In the genomic region with DNA sequence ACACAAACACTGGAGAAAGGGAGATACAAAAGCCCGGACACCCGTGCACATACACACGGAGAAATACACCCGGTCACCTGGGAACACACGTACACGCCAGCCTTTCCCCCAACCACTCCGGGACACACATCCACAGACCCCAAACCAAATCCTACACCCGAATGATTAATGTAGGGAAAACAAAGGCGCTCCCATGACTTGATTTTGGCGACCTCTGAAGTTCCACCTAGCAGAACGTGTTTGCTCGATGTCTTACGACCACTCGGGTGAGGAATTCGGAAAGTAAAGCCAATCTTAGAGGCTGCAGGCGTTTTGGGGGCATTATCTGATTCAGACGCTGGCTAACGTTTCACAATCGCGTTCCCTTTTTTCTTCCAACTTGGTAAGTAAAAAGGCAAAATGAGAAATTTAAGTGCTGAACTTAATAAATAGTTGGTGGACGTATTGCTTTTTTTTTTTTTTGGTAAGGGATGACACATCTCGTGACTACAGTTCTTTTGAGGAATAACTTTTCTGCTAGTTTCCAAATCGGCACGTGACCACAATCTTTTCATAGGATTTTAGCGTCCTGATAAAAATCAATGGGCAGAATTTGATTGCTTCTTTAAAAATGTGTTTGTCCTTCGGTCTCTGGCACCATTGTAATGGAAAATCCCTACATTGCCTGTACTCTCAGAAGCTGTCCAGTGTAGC, we compare ENCODE assay signal across 8 cellular contexts. TPM values are rescaled to one million over a fixed set of nuclear protein-coding genes. Genes with fewer than 3 reads are reported as not detected.
DNase-seq lines count a peak whose midpoint lies in the region; ATAC-seq and TF ChIP-seq lines count a peak whose summit lies in the region.

No MANE protein-coding gene starts in this region.

- H4K20me1 ChIP-seq in BLaER1 (peaks cover 61% of the 10 kb centered on the region), HCT116 (ENCODE audit: insufficient read depth) (0 out of 2 replicates have a peak, but pooled peaks cover 4% of the 10 kb centered on the region)

- no peaks in the 10 kb centered on the region for H3K9me2 ChIP-seq in HCT116 (ENCODE audit: insufficient read depth)

- RAD21 ChIA-PET in HCT116 (lab: Charles Lee; ENCODE audit: low non-redundant PET in 1 of 2, low total read pairs in 2 of 2, uncharacterized antibody in 2 of 2, unreplicated experiment in 2 of 2) = no interaction called here

- POLR2A ChIA-PET in HCT116 (lab: Charles Lee) = no interaction called here

- H3K27me3 ChIP-seq in BLaER1 (peaks cover 98% of the 10 kb centered on the region), HCT116 (ENCODE audit: insufficient read depth, low read length) (no peaks in the 10 kb centered on the region), foreskin keratinocyte (no peaks in the 10 kb centered on the region), rectal smooth muscle tissue (ENCODE audit: control insufficient read depth, insufficient read depth, low read length) (peaks cover 5% of the 10 kb centered on the region)

- H3K27ac ChIP-seq in BLaER1 (peak overlapping the region; percentile 87), HCT116 (ENCODE audit: low read depth, low read length) (peak overlapping the region; percentile 80), VCaP (peak overlapping the region; percentile 89), foreskin keratinocyte (peak overlapping the region; percentile 93), rectal smooth muscle tissue (ENCODE audit: low read depth, low read length) (peak overlapping the region; percentile 92)

- CTCF ChIA-PET in HCT116 (lab: Charles Lee) = no interaction called here

- intact Hi-C loops in HCT116 (cut with micrococcal nuclease) = loop anchor here (2.0 to 5.0 kb wide), 2 partner anchors 31 to 43 kb away; partner anchors contain the start of genes OFD1 and TRAPPC2

- DNase-seq in HCT116 (ENCODE audit: low read depth, low spot score) (no peak), foreskin keratinocyte (no peak), ecto neural progenitor cell (ENCODE audit: low spot score) (no peak), H4 (ENCODE audit: low spot score) (no peak)
- no peak for DNase-seq in stimulated activated CD4-positive, alpha-beta T cell treated with anti-CD3 and anti-CD28 coated beads, Interleukin-15, amount 100 ng/mL, for 24 hours

- peaks cover 53% of the 10 kb centered on the region for H3K79me2 ChIP-seq in HCT116 (ENCODE audit: insufficient read depth, low read length)

- TSS peak; percentile 63 for BruUV-seq in HCT116 (replicated peaks; lab: Mats Ljungman, UMichigan)

- TF ChIP-seq CTCF in HCT116 (IDR thresholded peaks at IDR 0.05 in 2 of 3, conservative IDR thresholded peaks at IDR 0.05 in 1 of 3; ENCODE audit: borderline replicate concordance in 1 of 3, insufficient read depth in 1 of 3, low read depth in 2 of 3, low read length in 2 of 3) (no peak), VCaP (conservative IDR thresholded peaks at IDR 0.05) (no peak), foreskin keratinocyte (conservative IDR thresholded peaks at IDR 0.05) (no peak)

- H3K4me3 ChIP-seq in BLaER1 (peak overlapping the region; percentile 76), HCT116 (replicated peaks in 1 of 2; ENCODE audit: low read depth in 1 of 2, low read length in 2 of 2) (peak overlapping the region; percentile 70 to 80), rectal smooth muscle tissue (ENCODE audit: low read length) (peak overlapping the region; percentile 84)

- no peak for TF ChIP-seq POLR2A in HCT116 (IDR thresholded peaks at IDR 0.05; ENCODE audit: borderline replicate concordance, extremely low read depth, insufficient read depth, insufficient read length)

- ATAC-seq in HCT116 = no peak; the same call in 1 of the 2 replicates
- ATAC-seq in foreskin keratinocyte = no peak

- no peaks in the 10 kb centered on the region for H3K36me3 ChIP-seq in BLaER1
- H3K36me3 ChIP-seq in HCT116 (ENCODE audit: control insufficient read depth in 1 of 2, insufficient read depth in 2 of 2, low read length in 2 of 2) = no peaks in the 10 kb centered on the region
- H3K36me3 ChIP-seq in rectal smooth muscle tissue (ENCODE audit: control insufficient read depth, insufficient read depth, low read length) = no peaks in the 10 kb centered on the region

- H3K4me1 ChIP-seq in BLaER1 = peaks cover 42% of the 10 kb centered on the region
- peaks cover 40 to 67% of the 10 kb centered on the region in 2 experiments for H3K4me1 ChIP-seq in HCT116 (ENCODE audit: control insufficient read depth in 1 of 2, insufficient read depth in 2 of 2, low read length in 2 of 2)
- H3K4me1 ChIP-seq in foreskin keratinocyte = peaks cover 28% of the 10 kb centered on the region
- H3K4me1 ChIP-seq in rectal smooth muscle tissue (ENCODE audit: control insufficient read depth, insufficient read depth, low read length) = peaks cover 4% of the 10 kb centered on the region

- H3K9me3 ChIP-seq in BLaER1 = no peaks in the 10 kb centered on the region
- H3K9me3 ChIP-seq in HCT116 (ENCODE audit: control insufficient read depth in 1 of 2, insufficient read depth in 1 of 2, low read depth in 1 of 2, low read length in 2 of 2) = no peaks in the 10 kb centered on the region

- H3K9ac ChIP-seq in BLaER1 (peak overlapping the region; percentile 83), HCT116 (ENCODE audit: low read length) (peak overlapping the region; percentile 83), rectal smooth muscle tissue (ENCODE audit: low read length) (peak overlapping the region; percentile 25)

- no peak for TF ChIP-seq RAD21 in HCT116 (IDR thresholded peaks at IDR 0.05; ENCODE audit: low read depth)

- no peak overlapping the region for H2AFZ ChIP-seq in HCT116 (ENCODE audit: low read depth, low read length, poor library complexity, severe bottlenecking)

- peak overlapping the region; percentile 71 for H3K4me2 ChIP-seq in BLaER1
- H3K4me2 ChIP-seq in HCT116 (ENCODE audit: low read length) = peak overlapping the region; percentile 87

TF ChIP-seq in HCT116, 20 proteins besides CTCF, POLR2A, EP300 and RAD21:
- TF ChIP-seq REST (IDR thresholded peaks at IDR 0.05; ENCODE audit: low read depth) (no peak), CBX3 (IDR thresholded peaks at IDR 0.05; ENCODE audit: low read depth) (no peak), SP1 (IDR thresholded peaks at IDR 0.05; ENCODE audit: low read depth) (no peak), EGR1 (IDR thresholded peaks at IDR 0.05; ENCODE audit: low read depth) (no peak), ELF1 (IDR thresholded peaks at IDR 0.05; ENCODE audit: borderline replicate concordance, low read depth) (no peak), YY1 (IDR thresholded peaks at IDR 0.05; ENCODE audit: extremely low read depth, insufficient replicate concordance, low read depth, low read length) (no peak), ATF3 (IDR thresholded peaks at IDR 0.05) (no peak), SRF (IDR thresholded peaks at IDR 0.05; ENCODE audit: low read depth) (no peak), EZH2phosphoT487 (IDR thresholded peaks at IDR 0.05; ENCODE audit: borderline replicate concordance) (no peak)

RNA-seq across cellular contexts. Expression of gene RAB9A, which starts 0.7 kb away (rescaled TPM):
- 23.9 TPM for total RNA-seq in HCT116 (2021; ENCODE audit: unreplicated experiment)
- 12.3 and 16.0 TPM in 2 replicates for polyA plus RNA-seq in HCT116 (2012)
- total RNA-seq in foreskin keratinocyte = 18.3 and 18.7 TPM in 2 replicates
- 19.6 and 22.0 TPM in 2 replicates for polyA plus RNA-seq in foreskin keratinocyte
- total RNA-seq in H4 (2014; rRNA removed; shearing (Covaris generic)) = 131 and 159 TPM in 2 replicates

RNA-seq across cellular contexts. Expression of gene TCEANC, which starts 36.7 kb away (rescaled TPM):
- total RNA-seq in HCT116 (2021; ENCODE audit: unreplicated experiment) (1.2 TPM), foreskin keratinocyte (0.67 and 0.75 TPM in 2 replicates)
- 0.14 and 0.48 TPM in 2 replicates for polyA plus RNA-seq in HCT116 (2012)
- 0.34 and 0.43 TPM in 2 replicates for polyA plus RNA-seq in foreskin keratinocyte
- 3.5 and 4.4 TPM in 2 replicates for total RNA-seq in H4 (2014; rRNA removed; shearing (Covaris generic))

RNA-seq across cellular contexts. Expression of gene TRAPPC2, which starts 44.8 kb away (rescaled TPM):
- total RNA-seq in HCT116 (2021; ENCODE audit: unreplicated experiment) = 11.9 TPM
- polyA plus RNA-seq in HCT116 (2012) = 6.1 and 6.8 TPM in 2 replicates
- total RNA-seq in foreskin keratinocyte = 8.5 and 9.3 TPM in 2 replicates
- polyA plus RNA-seq in foreskin keratinocyte = 3.9 and 5.5 TPM in 2 replicates
- 9.7 and 13.0 TPM in 2 replicates for total RNA-seq in H4 (2014; rRNA removed; shearing (Covaris generic))

RNA-seq across cellular contexts. Expression of gene OFD1, which starts 44.9 kb away (rescaled TPM):
- total RNA-seq in HCT116 (2021; ENCODE audit: unreplicated experiment) (18.0 TPM), foreskin keratinocyte (10.2 and 11.3 TPM in 2 replicates)
- 7.2 and 8.2 TPM in 2 replicates for polyA plus RNA-seq in HCT116 (2012)
- 6.9 and 7.2 TPM in 2 replicates for polyA plus RNA-seq in foreskin keratinocyte
- 10.2 and 14.7 TPM in 2 replicates for total RNA-seq in H4 (2014; rRNA removed; shearing (Covaris generic))

Comparison
In these comparisons a context has a peak if more than half of its experiments do, and no peak if none do; other contexts are left out.
1. H3K9ac ChIP-seq: peak in every context shown above with its lines; median percentile 83 in BLaER1; 83 in HCT116; 25 in rectal smooth muscle tissue.